Comparison of ENCODE assay signal across 16 cellular contexts in the genomic region with DNA sequence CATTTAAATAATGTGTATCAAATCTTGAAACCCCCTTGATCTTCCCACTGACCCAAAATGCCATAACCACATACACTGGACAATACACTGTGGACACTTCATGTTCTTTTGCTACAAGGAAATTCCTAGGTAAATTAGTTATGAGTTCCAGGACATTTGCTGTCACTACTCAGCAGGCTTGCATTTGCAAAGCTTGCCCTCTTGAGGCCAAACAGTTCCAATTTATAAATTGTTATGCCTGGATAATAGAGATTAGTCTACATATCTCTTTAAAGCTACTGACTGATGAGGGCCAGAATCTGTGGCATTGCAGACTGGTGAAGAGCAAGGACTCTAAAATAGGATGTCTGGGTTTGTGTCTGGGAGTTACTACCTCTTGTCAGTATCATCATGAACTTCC. TPM values are rescaled to one million over a fixed set of nuclear protein-coding genes. Genes with fewer than 3 reads are reported as not detected.
DNase-seq lines count a peak whose midpoint lies in the region; ATAC-seq, FAIRE-seq and TF ChIP-seq lines count a peak whose summit lies in the region.
"Had no signal": no experiment of that assay in that cellular context is flagged by ENCODE, and none has a peak within 500 bp of the region (broad histone marks: within the 10 kb centered on the region; RNA-seq: fewer than 3 reads in every experiment).

No MANE protein-coding gene starts in this region.

- no peaks in the 10 kb centered on the region for H3K36me3 Mint-ChIP-seq in Calu3 (ENCODE audit: insufficient read depth, unreplicated experiment)
- H3K36me3 Mint-ChIP-seq: stimulated activated memory B cell treated with anti-CD40 and anti-IgM and Interleukin-4, amounts not matched to agents 10 μg/mL and 1 μg/mL and 100 μg/mL, for 72 hours had no signal

- CTCF ChIA-PET in Calu3 (lab: Charles Lee), result interaction anchor here (1.0 kb wide), 1 partner anchor 485 kb away, joined by 3 read pairs; no protein-coding TSS in a partner anchor

- no peak overlapping the region for H3K4me3 Mint-ChIP-seq in Calu3 (ENCODE audit: low read depth, unreplicated experiment)
- H3K4me3 Mint-ChIP-seq: activated T-cell treated with anti-CD3 and anti-CD28 coated beads, Interleukin-2, amount 50 U/mL, for 4 hours; stimulated activated memory B cell treated with anti-CD40 and anti-IgM and Interleukin-4, amounts not matched to agents 10 μg/mL and 1 μg/mL and 100 μg/mL, for 72 hours; WTC11 had no signal

- ATAC-seq in HG02884 (IDR thresholded peaks at IDR 0.05; ENCODE audit: unreplicated experiment) (no peak), HG03571 (IDR thresholded peaks at IDR 0.05; ENCODE audit: unreplicated experiment) (no peak)
- ATAC-seq: activated T-cell treated with anti-CD3 and anti-CD28 coated beads, Interleukin-2, amount 50 U/mL, for 4 hours; GM12878; stimulated activated memory B cell treated with anti-CD40 and anti-IgM and Interleukin-4, amounts not matched to agents 10 μg/mL and 1 μg/mL and 100 μg/mL, for 72 hours; WTC11 had no signal

- BruUV-seq in Calu3 (replicated peaks; lab: Mats Ljungman, UMichigan), result no TSS peak

- no peak overlapping the region for H3K4me3 ChIP-seq in bronchial epithelial cell (ENCODE audit: low read depth, low read length)
- H3K4me3 ChIP-seq: GM12878 had no signal

- FAIRE-seq in bronchial epithelial cell (lab: Jason Lieb, UNC), result no peak
- FAIRE-seq: GM12878 had no signal

- no peaks in the 10 kb centered on the region for H3K4me1 Mint-ChIP-seq in Calu3 (ENCODE audit: low read depth, unreplicated experiment)
- H3K4me1 Mint-ChIP-seq: stimulated activated memory B cell treated with anti-CD40 and anti-IgM and Interleukin-4, amounts not matched to agents 10 μg/mL and 1 μg/mL and 100 μg/mL, for 72 hours; WTC11 had no signal

- no peak overlapping the region for H3K27ac Mint-ChIP-seq in Calu3 (ENCODE audit: unreplicated experiment)
- H3K27ac Mint-ChIP-seq: stimulated activated memory B cell treated with anti-CD40 and anti-IgM and Interleukin-4, amounts not matched to agents 10 μg/mL and 1 μg/mL and 100 μg/mL, for 72 hours; WTC11 had no signal

- peak; percentile 46 for TF ChIP-seq RAD21 in Ishikawa (IDR thresholded peaks at IDR 0.05; ENCODE audit: low read depth)

- no peaks in the 10 kb centered on the region for H3K27me3 ChIP-seq in bronchial epithelial cell (ENCODE audit: control insufficient read depth, insufficient read depth, low read length)
- H3K27me3 ChIP-seq: neutrophil had no signal

- H3K27me3 Mint-ChIP-seq in Calu3 (ENCODE audit: unreplicated experiment), result no peaks in the 10 kb centered on the region
- H3K27me3 Mint-ChIP-seq: stimulated activated memory B cell treated with anti-CD40 and anti-IgM and Interleukin-4, amounts not matched to agents 10 μg/mL and 1 μg/mL and 100 μg/mL, for 72 hours had no signal

- H3K9me3 Mint-ChIP-seq in Calu3 (ENCODE audit: low read depth, unreplicated experiment), result peaks cover 9% of the 10 kb centered on the region

- TF ChIP-seq EP300 in Ishikawa (IDR thresholded peaks at IDR 0.05; ENCODE audit: borderline replicate concordance), result no peak

- intact Hi-C loops in Calu3 (cut with micrococcal nuclease; ENCODE audit: unreplicated experiment), result no loop called here

- DNase-seq in AG20443 (ENCODE audit: low spot score) (peak; percentile 35), bronchial epithelial cell (ENCODE audit: low read depth) (peak; percentile 24), kidney tubule cell (ENCODE audit: low spot score) (peak; percentile 14), Calu3 (no peak), globus pallidus (ENCODE audit: low spot score) (no peak)
- DNase-seq: activated T-cell treated with anti-CD3 and anti-CD28 coated beads, Interleukin-2, amount 50 U/mL, for 4 hours; aorta; islet precursor cell; NCI-H2081 treated with DMSO at 0.1 percent for 48 hours had no signal

- no peaks in the 10 kb centered on the region for H3K36me3 ChIP-seq in bronchial epithelial cell (ENCODE audit: control insufficient read depth, insufficient read depth, low read length)
- H3K36me3 ChIP-seq: neutrophil had no signal

- TF ChIP-seq CTCF in bronchial epithelial cell (IDR thresholded peaks at IDR 0.05; ENCODE audit: insufficient read depth, low read length, severe bottlenecking), result peak; percentile 36
- no peak for TF ChIP-seq CTCF in Calu3 (IDR thresholded peaks at IDR 0.05; ENCODE audit: unreplicated experiment)

TF ChIP-seq in Ishikawa, 13 proteins besides CTCF, POLR2A, EP300 and RAD21:
- TF ChIP-seq, protein P1, sequence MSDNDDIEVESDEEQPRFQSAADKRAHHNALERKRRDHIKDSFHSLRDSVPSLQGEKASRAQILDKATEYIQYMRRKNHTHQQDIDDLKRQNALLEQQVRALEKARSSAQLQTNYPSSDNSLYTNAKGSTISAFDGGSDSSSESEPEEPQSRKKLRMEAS (IDR thresholded peaks at IDR 0.05), result no peak
- TF ChIP-seq EGR1 (IDR thresholded peaks at IDR 0.05) (no peak), NFIC (IDR thresholded peaks at IDR 0.05) (no peak), ZBTB7A (IDR thresholded peaks at IDR 0.05; ENCODE audit: low read depth) (no peak), TCF12 (IDR thresholded peaks at IDR 0.05; ENCODE audit: low read depth) (no peak), CREB1 (IDR thresholded peaks at IDR 0.05; ENCODE audit: low read depth) (no peak), CEBPB (IDR thresholded peaks at IDR 0.05) (no peak), YY1 (IDR thresholded peaks at IDR 0.05; ENCODE audit: low read depth) (no peak), FOXM1 (IDR thresholded peaks at IDR 0.05; ENCODE audit: borderline replicate concordance, low read depth) (no peak), TAF1 (IDR thresholded peaks at IDR 0.05; ENCODE audit: low read depth) (no peak), TEAD4 (IDR thresholded peaks at IDR 0.05) (no peak)
- TF ChIP-seq, protein P2, sequence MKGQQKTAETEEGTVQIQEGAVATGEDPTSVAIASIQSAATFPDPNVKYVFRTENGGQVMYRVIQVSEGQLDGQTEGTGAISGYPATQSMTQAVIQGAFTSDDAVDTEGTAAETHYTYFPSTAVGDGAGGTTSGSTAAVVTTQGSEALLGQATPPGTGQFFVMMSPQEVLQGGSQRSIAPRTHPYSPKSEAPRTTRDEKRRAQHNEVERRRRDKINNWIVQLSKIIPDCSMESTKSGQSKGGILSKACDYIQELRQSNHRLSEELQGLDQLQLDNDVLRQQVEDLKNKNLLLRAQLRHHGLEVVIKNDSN (IDR thresholded peaks at IDR 0.05), result no peak
- TF ChIP-seq, protein P3, sequence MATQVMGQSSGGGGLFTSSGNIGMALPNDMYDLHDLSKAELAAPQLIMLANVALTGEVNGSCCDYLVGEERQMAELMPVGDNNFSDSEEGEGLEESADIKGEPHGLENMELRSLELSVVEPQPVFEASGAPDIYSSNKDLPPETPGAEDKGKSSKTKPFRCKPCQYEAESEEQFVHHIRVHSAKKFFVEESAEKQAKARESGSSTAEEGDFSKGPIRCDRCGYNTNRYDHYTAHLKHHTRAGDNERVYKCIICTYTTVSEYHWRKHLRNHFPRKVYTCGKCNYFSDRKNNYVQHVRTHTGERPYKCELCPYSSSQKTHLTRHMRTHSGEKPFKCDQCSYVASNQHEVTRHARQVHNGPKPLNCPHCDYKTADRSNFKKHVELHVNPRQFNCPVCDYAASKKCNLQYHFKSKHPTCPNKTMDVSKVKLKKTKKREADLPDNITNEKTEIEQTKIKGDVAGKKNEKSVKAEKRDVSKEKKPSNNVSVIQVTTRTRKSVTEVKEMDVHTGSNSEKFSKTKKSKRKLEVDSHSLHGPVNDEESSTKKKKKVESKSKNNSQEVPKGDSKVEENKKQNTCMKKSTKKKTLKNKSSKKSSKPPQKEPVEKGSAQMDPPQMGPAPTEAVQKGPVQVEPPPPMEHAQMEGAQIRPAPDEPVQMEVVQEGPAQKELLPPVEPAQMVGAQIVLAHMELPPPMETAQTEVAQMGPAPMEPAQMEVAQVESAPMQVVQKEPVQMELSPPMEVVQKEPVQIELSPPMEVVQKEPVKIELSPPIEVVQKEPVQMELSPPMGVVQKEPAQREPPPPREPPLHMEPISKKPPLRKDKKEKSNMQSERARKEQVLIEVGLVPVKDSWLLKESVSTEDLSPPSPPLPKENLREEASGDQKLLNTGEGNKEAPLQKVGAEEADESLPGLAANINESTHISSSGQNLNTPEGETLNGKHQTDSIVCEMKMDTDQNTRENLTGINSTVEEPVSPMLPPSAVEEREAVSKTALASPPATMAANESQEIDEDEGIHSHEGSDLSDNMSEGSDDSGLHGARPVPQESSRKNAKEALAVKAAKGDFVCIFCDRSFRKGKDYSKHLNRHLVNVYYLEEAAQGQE (IDR thresholded peaks at IDR 0.05; ENCODE audit: low read depth), result no peak

RNA-seq across cellular contexts. Expression of a gene that starts 17.4 kb away (rescaled TPM):
- 125 and 230 TPM in 2 replicates for total RNA-seq in bronchial epithelial cell
- total RNA-seq in Calu3 (2022), result 23.3 and 26.9 TPM in 2 replicates
- total RNA-seq: GM12878 had no signal

Comparison
In these comparisons a context has a peak if more than half of its experiments do, and no peak if none do; other contexts are left out.
1. DNase-seq: peak in AG20443 (single experiment), bronchial epithelial cell (single experiment) and kidney tubule cell (single experiment); none in Calu3 (single experiment) and globus pallidus (single experiment).